In genomic region chr4:159227984-159228383, GRCh38 we compare ENCODE assay signal across 9 cellular contexts.
A peak's percentile ranks its signal among the peaks of the same experiment; 100 is the strongest.
DNase-seq lines count a peak whose midpoint lies in the region; ATAC-seq and TF ChIP-seq lines count a peak whose summit lies in the region.
"Had no signal": no experiment of that assay in that cellular context is flagged by ENCODE, and none has a peak within 500 bp of the region (broad histone marks: within the 10 kb centered on the region; RNA-seq: fewer than 3 reads in every experiment).

No MANE protein-coding gene starts in this region.

- TF ChIP-seq CTCF in heart right ventricle (IDR thresholded peaks at IDR 0.05) (peak in 5 of 9 donors; percentile 11 to 46 (median 40)), PC-3 (conservative IDR thresholded peaks at IDR 0.05; ENCODE audit: low read depth, low read length) (no peak)

- H3K79me2 ChIP-seq in PC-3 (ENCODE audit: low read length) = no peaks in the 10 kb centered on the region

- DNase-seq in Daoy (ENCODE audit: low read depth) (peak; percentile 71), amniotic stem cell (lab: John Stamatoyannopoulos, UW) (peak; percentile 70), heart right ventricle (peak; percentile 74 to 84), posterior vena cava (ENCODE audit: low spot score) (peak; percentile 88), PC-3 (no peak), Kasumi-1 (lab: John Stamatoyannopoulos, UW) (no peak), NCI-H1105 (lab: John Stamatoyannopoulos, UW) (no peak)
- DNase-seq: naive B cell had no signal

- intact Hi-C loops in heart right ventricle (cut with DNase I) (loop anchor here in 1 of 10 donors (10.0 kb wide), 1 partner anchor 107 kb away; no protein-coding TSS in a partner anchor), posterior vena cava (cut with DNase I) (no loop called here), PC-3 (cut with micrococcal nuclease) (no loop called here)

- no peak overlapping the region for H2AFZ ChIP-seq in PC-3 (ENCODE audit: low read length)

- no peak overlapping the region for H3K9ac ChIP-seq in PC-3 (ENCODE audit: low read length)

- CTCF ChIA-PET in PC-3 (lab: Charles Lee) = no interaction called here

- no peaks in the 10 kb centered on the region for H4K20me1 ChIP-seq in PC-3 (ENCODE audit: low read length)

- no peaks in the 10 kb centered on the region for H3K9me2 ChIP-seq in PC-3 (replicated peaks; ENCODE audit: low read length)

- POLR2A ChIA-PET in PC-3 (lab: Charles Lee; ENCODE audit: unreplicated experiment) = no interaction called here

- H3K9me3 ChIP-seq in heart right ventricle = peaks cover 0 to 4% (median 0%) of the 10 kb centered on the region in 11 donors
- H3K9me3 ChIP-seq in PC-3 (ENCODE audit: low read length) = no peaks in the 10 kb centered on the region

- peak overlapping the region in 9 of 10 donors; percentile 24 to 57 (median 41) for H3K4me3 ChIP-seq in heart right ventricle
- no peak overlapping the region for H3K4me3 ChIP-seq in PC-3 (ENCODE audit: low read length)

- H3K4me2 ChIP-seq in PC-3 (ENCODE audit: low read length) = no peak overlapping the region

- H3K27me3 ChIP-seq in heart right ventricle (no peaks in the 10 kb centered on the region), PC-3 (ENCODE audit: low read length) (no peaks in the 10 kb centered on the region)

- H3F3A ChIP-seq in PC-3 (ENCODE audit: low read length, unreplicated experiment) = no peaks in the 10 kb centered on the region

- H3K36me3 ChIP-seq in heart right ventricle (no peaks in the 10 kb centered on the region), PC-3 (ENCODE audit: low read depth, low read length) (no peaks in the 10 kb centered on the region)

- H3K27ac ChIP-seq in heart right ventricle (peak overlapping the region; percentile 41 to 91 (median 82)), PC-3 (ENCODE audit: low read length) (no peak overlapping the region)

- peaks cover 0 to 74% (median 29%) of the 10 kb centered on the region in 9 donors for H3K4me1 ChIP-seq in heart right ventricle
- H3K4me1 ChIP-seq in PC-3 (ENCODE audit: insufficient read depth, low read length) = no peaks in the 10 kb centered on the region

- ATAC-seq in heart right ventricle = peak; percentile 88 to 94 (median 93)
- no peak for ATAC-seq in PC-3
- ATAC-seq in HG02588 (IDR thresholded peaks at IDR 0.05; ENCODE audit: unreplicated experiment) = no peak

- 7 to 8% methylated on average over 11 of the region's 11 CpGs for WGBS in heart right ventricle, 2 donors

- no TSS peak for BruUV-seq in PC-3 (replicated peaks; lab: Mats Ljungman, UMichigan)

Comparison
In these comparisons a context has a peak if more than half of its experiments do, and no peak if none do; other contexts are left out.
1. DNase-seq: peak in Daoy (single experiment), amniotic stem cell (single experiment), heart right ventricle (2 of 2) and posterior vena cava (single experiment); none in PC-3 (single experiment), Kasumi-1 (0 of 2) and NCI-H1105 (single experiment).
2. ATAC-seq: peak in heart right ventricle (8 of 8); none in PC-3 (single experiment) and HG02588 (single experiment).